In the genomic region with DNA sequence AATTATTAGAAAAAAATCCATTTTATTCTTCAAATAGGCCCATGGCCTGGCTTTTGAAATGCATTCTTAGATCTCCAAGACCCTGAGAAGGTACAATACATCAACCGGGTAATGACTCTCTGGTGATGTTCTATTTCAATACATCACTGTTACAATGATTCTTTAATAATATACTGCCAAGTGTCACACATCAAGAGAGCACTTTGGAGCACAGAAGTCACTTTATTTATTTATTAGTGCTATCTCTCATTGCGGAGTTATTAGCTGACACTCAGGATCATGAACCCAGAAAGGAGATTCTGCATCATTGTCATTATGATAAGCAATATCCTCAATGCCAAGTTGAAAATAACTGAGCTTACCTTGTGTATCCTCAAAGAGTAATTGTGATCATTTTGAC, we compare ENCODE assay signal across 28 cellular contexts.
"Had no signal": no experiment of that assay in that cellular context is flagged by ENCODE, and none has a peak within 500 bp of the region (broad histone marks: within the 10 kb centered on the region; RNA-seq: fewer than 3 reads in every experiment).

No MANE protein-coding gene starts in this region.

- H3K27me3 ChIP-seq: stomach, suprapubic skin, testis, thyroid gland, tibial artery, tibial nerve, transverse colon, upper lobe of left lung, upper lobe of right lung, uterus, vagina had no signal

- H3K36me3 Mint-ChIP-seq: stimulated activated effector memory CD8-positive, alpha-beta T cell treated with anti-CD3 and anti-CD28 coated beads, Interleukin-12 subunit alpha, Interleukin-12 subunit beta, amount 100 ng/mL, for 72 hours; stimulated activated memory B cell treated with anti-CD40 and anti-IgM and Interleukin-4, amounts not matched to agents 10 μg/mL and 1 μg/mL and 100 μg/mL, for 72 hours; stimulated activated naive B cell treated with anti-CD40 and anti-IgM and Interleukin-4, amounts not matched to agents 10 μg/mL and 1 μg/mL and 100 μg/mL, for 72 hours; type B pancreatic cell had no signal

- DNase-seq: stimulated activated CD4-positive, alpha-beta T cell treated with anti-CD3 and anti-CD28 coated beads, Interleukin-2, amount 100 ng/mL, for 48 hours; stimulated activated CD4-positive, alpha-beta T cell treated with anti-CD3 and anti-CD28 coated beads, Interleukin-4, amount 100 ng/mL, for 1 hour; stimulated activated CD4-positive, alpha-beta T cell treated with anti-CD3 and anti-CD28 coated beads, Interleukin-4, amount 100 ng/mL, for 24 hours; stimulated activated CD4-positive, alpha-beta T cell treated with anti-CD3 and anti-CD28 coated beads, Interleukin-4, amount 100 ng/mL, for 4 hours; stimulated activated CD8-positive, alpha-beta memory T cell treated with anti-CD3 and anti-CD28 coated beads, Interleukin-4, amount 100 ng/mL, for 48 hours; stimulated activated naive B cell treated with anti-CD40 and anti-IgM and Interleukin-4, amounts not matched to agents 10 μg/mL and 1 μg/mL and 100 μg/mL, for 72 hours; stimulated activated naive CD4-positive, alpha-beta T cell; stimulated activated naive CD4-positive, alpha-beta T cell treated with Interleukin-2 at 50 U/mL for 16 hours; stimulated activated naive CD8-positive, alpha-beta T cell treated with anti-CD3 and anti-CD28 coated beads, Interleukin-15, amount 100 ng/mL, for 72 hours; stimulated activated naive CD8-positive, alpha-beta T cell treated with anti-CD3 and anti-CD28 coated beads, Interleukin-15, Interleukin-2, amounts not matched to agents 100 U/mL and 50 U/mL, for 24 hours; stomach; substantia nigra; testis; thyroid gland; tibial artery; transverse colon; trophoblast cell; upper lobe of left lung; upper lobe of right lung; uterus had no signal

- H3K4me3 ChIP-seq: stomach, suprapubic skin, testis, thoracic aorta, thyroid gland, tibial artery, tibial nerve, transverse colon, upper lobe of left lung, upper lobe of right lung, uterus, vagina had no signal

- H3K4me1 ChIP-seq: stomach, suprapubic skin, testis, thyroid gland, tibial artery, tibial nerve, transverse colon, upper lobe of left lung, upper lobe of right lung, uterus, vagina had no signal

- H3K27ac ChIP-seq: stomach, suprapubic skin, testis, thoracic aorta, thyroid gland, tibial artery, tibial nerve, transverse colon, upper lobe of left lung, upper lobe of right lung, uterus, vagina had no signal

- H3K4me3 Mint-ChIP-seq: stimulated activated effector memory CD8-positive, alpha-beta T cell treated with anti-CD3 and anti-CD28 coated beads, Interleukin-12 subunit alpha, Interleukin-12 subunit beta, amount 100 ng/mL, for 72 hours; stimulated activated memory B cell treated with anti-CD40 and anti-IgM and Interleukin-4, amounts not matched to agents 10 μg/mL and 1 μg/mL and 100 μg/mL, for 72 hours; stimulated activated naive B cell treated with anti-CD40 and anti-IgM and Interleukin-4, amounts not matched to agents 10 μg/mL and 1 μg/mL and 100 μg/mL, for 72 hours; stimulated activated naive CD8-positive, alpha-beta T cell treated with anti-CD3 and anti-CD28 coated beads, Interleukin-15, amount 100 ng/mL, for 72 hours; stimulated activated naive CD8-positive, alpha-beta T cell treated with anti-CD3 and anti-CD28 coated beads, Interleukin-15, Interleukin-2, amounts not matched to agents 100 ng/mL and 50 ng/mL, for 24 hours; type B pancreatic cell had no signal

- ATAC-seq: stimulated activated effector memory CD8-positive, alpha-beta T cell treated with anti-CD3 and anti-CD28 coated beads, Interleukin-12 subunit alpha, Interleukin-12 subunit beta, amount 100 ng/mL, for 72 hours; stimulated activated memory B cell treated with anti-CD40 and anti-IgM and Interleukin-4, amounts not matched to agents 10 μg/mL and 1 μg/mL and 100 μg/mL, for 72 hours; stimulated activated naive B cell treated with anti-CD40 and anti-IgM and Interleukin-4, amounts not matched to agents 10 μg/mL and 1 μg/mL and 100 μg/mL, for 72 hours; stimulated activated naive CD8-positive, alpha-beta T cell treated with anti-CD3 and anti-CD28 coated beads, Interleukin-15, amount 100 ng/mL, for 72 hours; stimulated activated naive CD8-positive, alpha-beta T cell treated with anti-CD3 and anti-CD28 coated beads, Interleukin-15, Interleukin-2, amounts not matched to agents 100 U/mL and 50 U/mL, for 24 hours; upper lobe of right lung had no signal

- H3K36me3 ChIP-seq: stomach, suprapubic skin, thoracic aorta, thyroid gland, tibial artery, tibial nerve, transverse colon, upper lobe of left lung, upper lobe of right lung, uterus, vagina had no signal

- H3K9me3 Mint-ChIP-seq: stimulated activated naive CD8-positive, alpha-beta T cell treated with anti-CD3 and anti-CD28 coated beads, Interleukin-15, Interleukin-2, amounts not matched to agents 100 ng/mL and 50 ng/mL, for 24 hours; type B pancreatic cell had no signal

- H3K9me3 ChIP-seq: suprapubic skin, testis, thoracic aorta, thyroid gland, transverse colon, upper lobe of right lung, uterus, vagina had no signal

- H3K27ac Mint-ChIP-seq: stimulated activated effector memory CD8-positive, alpha-beta T cell treated with anti-CD3 and anti-CD28 coated beads, Interleukin-12 subunit alpha, Interleukin-12 subunit beta, amount 100 ng/mL, for 72 hours; stimulated activated memory B cell treated with anti-CD40 and anti-IgM and Interleukin-4, amounts not matched to agents 10 μg/mL and 1 μg/mL and 100 μg/mL, for 72 hours; stimulated activated naive B cell treated with anti-CD40 and anti-IgM and Interleukin-4, amounts not matched to agents 10 μg/mL and 1 μg/mL and 100 μg/mL, for 72 hours; stimulated activated naive CD8-positive, alpha-beta T cell treated with anti-CD3 and anti-CD28 coated beads, Interleukin-15, amount 100 ng/mL, for 72 hours; stimulated activated naive CD8-positive, alpha-beta T cell treated with anti-CD3 and anti-CD28 coated beads, Interleukin-15, Interleukin-2, amounts not matched to agents 100 ng/mL and 50 ng/mL, for 24 hours; type B pancreatic cell had no signal

- H3K27me3 Mint-ChIP-seq: stimulated activated memory B cell treated with anti-CD40 and anti-IgM and Interleukin-4, amounts not matched to agents 10 μg/mL and 1 μg/mL and 100 μg/mL, for 72 hours; stimulated activated naive B cell treated with anti-CD40 and anti-IgM and Interleukin-4, amounts not matched to agents 10 μg/mL and 1 μg/mL and 100 μg/mL, for 72 hours; stimulated activated naive CD8-positive, alpha-beta T cell treated with anti-CD3 and anti-CD28 coated beads, Interleukin-15, amount 100 ng/mL, for 72 hours; stimulated activated naive CD8-positive, alpha-beta T cell treated with anti-CD3 and anti-CD28 coated beads, Interleukin-15, Interleukin-2, amounts not matched to agents 100 ng/mL and 50 ng/mL, for 24 hours; type B pancreatic cell had no signal

- H3K4me1 Mint-ChIP-seq: stimulated activated effector memory CD8-positive, alpha-beta T cell treated with anti-CD3 and anti-CD28 coated beads, Interleukin-12 subunit alpha, Interleukin-12 subunit beta, amount 100 ng/mL, for 72 hours; stimulated activated memory B cell treated with anti-CD40 and anti-IgM and Interleukin-4, amounts not matched to agents 10 μg/mL and 1 μg/mL and 100 μg/mL, for 72 hours; stimulated activated naive B cell treated with anti-CD40 and anti-IgM and Interleukin-4, amounts not matched to agents 10 μg/mL and 1 μg/mL and 100 μg/mL, for 72 hours; stimulated activated naive CD8-positive, alpha-beta T cell treated with anti-CD3 and anti-CD28 coated beads, Interleukin-15, amount 100 ng/mL, for 72 hours had no signal
